In the genomic region with DNA sequence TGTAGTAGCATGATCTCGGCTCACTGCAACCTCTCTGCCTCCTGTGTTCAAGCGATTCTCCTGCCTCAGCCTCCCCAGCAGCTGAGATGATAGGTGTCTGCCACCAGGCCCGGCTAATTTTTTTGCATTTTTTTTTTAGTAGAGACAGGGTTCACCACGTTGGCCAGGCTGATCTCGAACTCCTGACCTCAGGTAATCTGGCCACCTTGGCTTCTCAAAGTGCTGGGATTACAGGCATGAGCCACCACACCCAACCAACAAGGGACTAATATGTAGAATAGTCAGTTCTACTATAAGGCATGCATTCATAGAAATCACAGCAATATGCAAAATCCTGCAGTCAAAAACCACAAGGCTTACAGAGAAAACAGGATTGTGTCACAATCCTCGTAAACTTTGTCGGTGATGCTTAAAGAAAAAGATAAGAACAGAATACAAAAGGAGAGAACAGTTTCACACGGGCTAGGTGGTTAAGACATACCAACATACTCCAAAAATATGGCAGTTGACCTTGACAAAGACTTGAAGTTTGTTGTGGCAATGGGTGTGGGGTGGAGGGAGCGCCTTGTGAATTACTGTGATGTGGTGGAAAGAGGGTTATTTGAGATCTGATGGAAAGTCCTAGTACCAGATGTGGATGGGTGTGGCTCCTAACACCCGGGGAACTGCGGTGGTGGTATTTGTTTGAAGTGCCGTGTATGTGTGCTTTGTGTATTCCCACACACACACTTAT, we compare ENCODE assay signal across 10 cellular contexts. TPM values are rescaled to one million over a fixed set of nuclear protein-coding genes. Genes with fewer than 3 reads are reported as not detected.
A peak's percentile ranks its signal among the peaks of the same experiment; 100 is the strongest.
DNase-seq lines count a peak whose midpoint lies in the region; ATAC-seq and TF ChIP-seq lines count a peak whose summit lies in the region.
"Had no signal": no experiment of that assay in that cellular context is flagged by ENCODE, and none has a peak within 500 bp of the region (broad histone marks: within the 10 kb centered on the region; RNA-seq: fewer than 3 reads in every experiment).

No MANE protein-coding gene starts in this region.

- H3K27me3 ChIP-seq in brain microvascular endothelial cell (replicated peaks), result no peaks in the 10 kb centered on the region

- H3K4me3 ChIP-seq in brain microvascular endothelial cell (ENCODE audit: low read depth, low read length), result no peak overlapping the region

- peak; percentile 56 to 67 for ATAC-seq in activated naive CD4-positive, alpha-beta T cell treated with anti-CD3 and anti-CD28 coated beads, Interleukin-2, amount 50 U/mL, for 72 hours
- ATAC-seq in natural killer cell treated with Interleukin-12 subunit alpha and Interleukin-12 subunit beta and Interleukin-15 and Interleukin-18, amount 100 ng/mL, for 72 hours, result peak; percentile 73

- DNase-seq in D341Med (ENCODE audit: low spot score) (peak; percentile 14), T-helper 1 cell (peak; percentile 54 to 93 (median 68)), NCI-H345 treated with DMSO at 0.1 percent for 48 hours (lab: John Stamatoyannopoulos, UW; ENCODE audit: unreplicated experiment) (no peak), glomerular visceral epithelial cell (ENCODE audit: extremely low spot score) (no peak), brain microvascular endothelial cell (no peak), COR-L47 (lab: John Stamatoyannopoulos, UW) (no peak)
- DNase-seq in activated naive CD4-positive, alpha-beta T cell treated with anti-CD3 and anti-CD28 coated beads, Interleukin-2, amount 50 U/mL, for 72 hours (ENCODE audit: low spot score in 2 of 2), result no peak
- DNase-seq in natural killer cell treated with Interleukin-12 subunit alpha and Interleukin-12 subunit beta and Interleukin-15 and Interleukin-18, amount 100 ng/mL, for 72 hours (ENCODE audit: low spot score), result no peak
- DNase-seq: GDM1 had no signal

- in situ Hi-C loops in brain microvascular endothelial cell (cut with HindIII; ENCODE audit: low pct_ligation_motif_present, low sequenced_read_pairs), result loop anchor here (10.0 kb wide), 1 partner anchor 53 kb away; a partner anchor contains a TSS

- H3K4me1 Mint-ChIP-seq in natural killer cell treated with Interleukin-12 subunit alpha and Interleukin-12 subunit beta and Interleukin-15 and Interleukin-18, amount 100 ng/mL, for 72 hours (ENCODE audit: low read depth in 2 of 2), result peaks cover 39 to 42% of the 10 kb centered on the region in 2 donors

- no peaks in the 10 kb centered on the region for H3K36me3 ChIP-seq in brain microvascular endothelial cell (replicated peaks)

- H3K27me3 Mint-ChIP-seq in natural killer cell treated with Interleukin-12 subunit alpha and Interleukin-12 subunit beta and Interleukin-15 and Interleukin-18, amount 100 ng/mL, for 72 hours, result no peaks in the 10 kb centered on the region

- H3K27ac ChIP-seq in brain microvascular endothelial cell, result no peak overlapping the region

- no peak for TF ChIP-seq CTCF in brain microvascular endothelial cell (IDR thresholded peaks at IDR 0.05; ENCODE audit: low read depth, low read length, missing control alignments)

- H3K36me3 Mint-ChIP-seq in activated naive CD4-positive, alpha-beta T cell treated with anti-CD3 and anti-CD28 coated beads, Interleukin-2, amount 50 U/mL, for 72 hours, result peaks cover 4 to 24% of the 10 kb centered on the region in 2 donors
- H3K36me3 Mint-ChIP-seq in natural killer cell treated with Interleukin-12 subunit alpha and Interleukin-12 subunit beta and Interleukin-15 and Interleukin-18, amount 100 ng/mL, for 72 hours, result no peaks in the 10 kb centered on the region

- peak overlapping the region; percentile 73 to 91 for H3K27ac Mint-ChIP-seq in activated naive CD4-positive, alpha-beta T cell treated with anti-CD3 and anti-CD28 coated beads, Interleukin-2, amount 50 U/mL, for 72 hours
- peak overlapping the region; percentile 80 to 87 for H3K27ac Mint-ChIP-seq in natural killer cell treated with Interleukin-12 subunit alpha and Interleukin-12 subunit beta and Interleukin-15 and Interleukin-18, amount 100 ng/mL, for 72 hours

- H3K4me3 Mint-ChIP-seq in natural killer cell treated with Interleukin-12 subunit alpha and Interleukin-12 subunit beta and Interleukin-15 and Interleukin-18, amount 100 ng/mL, for 72 hours, result peak overlapping the region; percentile 55

- H3K9me3 Mint-ChIP-seq in activated naive CD4-positive, alpha-beta T cell treated with anti-CD3 and anti-CD28 coated beads, Interleukin-2, amount 50 U/mL, for 72 hours, result no peaks in the 10 kb centered on the region
- no peaks in the 10 kb centered on the region for H3K9me3 Mint-ChIP-seq in natural killer cell treated with Interleukin-12 subunit alpha and Interleukin-12 subunit beta and Interleukin-15 and Interleukin-18, amount 100 ng/mL, for 72 hours

RNA-seq across cellular contexts. Expression of a gene that starts 12.5 kb away (rescaled TPM):
- 10 to 100 TPM; 90.7 to 96.1 TPM for total RNA-seq in activated naive CD4-positive, alpha-beta T cell treated with anti-CD3 and anti-CD28 coated beads, Interleukin-2, amount 50 U/mL, for 72 hours
- 10 to 100 TPM; 70.6 to 75.2 TPM for total RNA-seq in natural killer cell treated with Interleukin-12 subunit alpha and Interleukin-12 subunit beta and Interleukin-15 and Interleukin-18, amount 100 ng/mL, for 72 hours

RNA-seq across cellular contexts. Expression of a gene that starts 13.2 kb away (rescaled TPM):
- 10 to 100 TPM in 1 of 2 donors, 1 to 10 TPM in 1; 2.3 to 10.8 TPM for total RNA-seq in activated naive CD4-positive, alpha-beta T cell treated with anti-CD3 and anti-CD28 coated beads, Interleukin-2, amount 50 U/mL, for 72 hours
- total RNA-seq in natural killer cell treated with Interleukin-12 subunit alpha and Interleukin-12 subunit beta and Interleukin-15 and Interleukin-18, amount 100 ng/mL, for 72 hours, result 1 to 10 TPM in 1 of 2 donors, under 1 TPM in 1; 0.81 to 1.5 TPM
- total RNA-seq: M059J had no signal

RNA-seq across cellular contexts. Expression of a gene that starts 23.1 kb away (rescaled TPM):
- 10 to 100 TPM; 28.9 to 32.9 TPM for total RNA-seq in activated naive CD4-positive, alpha-beta T cell treated with anti-CD3 and anti-CD28 coated beads, Interleukin-2, amount 50 U/mL, for 72 hours
- 10 to 100 TPM; 29.7 to 45.7 TPM for total RNA-seq in natural killer cell treated with Interleukin-12 subunit alpha and Interleukin-12 subunit beta and Interleukin-15 and Interleukin-18, amount 100 ng/mL, for 72 hours

RNA-seq across cellular contexts. Expression of a gene that starts 40.1 kb away (rescaled TPM):
- 10 to 100 TPM in 1 of 2 donors, 1 to 10 TPM in 1; 5.4 to 13.0 TPM for total RNA-seq in activated naive CD4-positive, alpha-beta T cell treated with anti-CD3 and anti-CD28 coated beads, Interleukin-2, amount 50 U/mL, for 72 hours
- total RNA-seq in natural killer cell treated with Interleukin-12 subunit alpha and Interleukin-12 subunit beta and Interleukin-15 and Interleukin-18, amount 100 ng/mL, for 72 hours, result 1 to 10 TPM; 1.6 to 2.0 TPM

RNA-seq across cellular contexts. Expression of a gene that starts 55.4 kb away (rescaled TPM):
- total RNA-seq in activated naive CD4-positive, alpha-beta T cell treated with anti-CD3 and anti-CD28 coated beads, Interleukin-2, amount 50 U/mL, for 72 hours, result 10 to 100 TPM; 17.5 to 18.1 TPM
- 1 to 10 TPM; 1.6 to 3.0 TPM for total RNA-seq in natural killer cell treated with Interleukin-12 subunit alpha and Interleukin-12 subunit beta and Interleukin-15 and Interleukin-18, amount 100 ng/mL, for 72 hours

Comparison
In these comparisons a context has a peak if more than half of its experiments do, and no peak if none do; other contexts are left out.
1. DNase-seq: peak in D341Med (single experiment) and T-helper 1 cell (5 of 5); none in activated naive CD4-positive, alpha-beta T cell treated with anti-CD3 and anti-CD28 coated beads, Interleukin-2, amount 50 U/mL, for 72 hours (0 of 2), natural killer cell treated with Interleukin-12 subunit alpha and Interleukin-12 subunit beta and Interleukin-15 and Interleukin-18, amount 100 ng/mL, for 72 hours (single experiment), NCI-H345 treated with DMSO at 0.1 percent for 48 hours (single experiment), glomerular visceral epithelial cell (single experiment), brain microvascular endothelial cell (single experiment) and COR-L47 (single experiment).